Comparison of ENCODE assay signal across 1 cellular context in genomic region chr12:2282321-2282720, GRCh38.
TF ChIP-seq lines count a peak whose summit lies in the region.

No MANE protein-coding gene starts in this region.

TF ChIP-seq in SK-N-SH, 30 proteins besides CTCF, POLR2A, EP300 and RAD21 (continued from another document):
- TF ChIP-seq PBX3 (IDR thresholded peaks at IDR 0.05) (no peak), POLR2AphosphoS5 (IDR thresholded peaks at IDR 0.05; ENCODE audit: low read depth, low read length) (no peak), MEF2A (IDR thresholded peaks at IDR 0.05; ENCODE audit: borderline replicate concordance, low read depth) (no peak), JUND (IDR thresholded peaks at IDR 0.05) (no peak)
